In the genomic region with DNA sequence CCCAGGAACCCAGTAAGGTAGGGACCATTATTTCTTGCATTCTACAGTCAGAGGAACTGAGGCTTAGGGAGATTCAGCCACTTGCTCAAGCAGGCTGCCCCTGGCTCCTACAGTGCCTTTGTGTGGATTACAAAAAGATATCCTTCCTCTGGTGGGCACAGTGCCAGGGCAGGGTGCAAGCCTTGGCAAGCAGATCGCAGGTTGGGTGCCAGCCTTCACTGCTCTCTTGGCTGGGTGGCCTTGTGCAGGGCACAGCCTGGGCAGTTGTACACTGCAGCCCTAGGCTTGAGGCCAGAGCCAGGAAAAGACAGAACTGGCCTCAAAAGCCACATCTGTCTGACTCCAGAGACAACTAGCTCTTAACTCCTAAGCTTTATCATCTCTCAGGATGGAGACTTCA, we compare ENCODE assay signal across 2 cellular contexts.
TF ChIP-seq lines count a peak whose summit lies in the region.

No MANE protein-coding gene starts in this region.

TF ChIP-seq in H1, 55 proteins besides CTCF, POLR2A, EP300 and RAD21:
- TF ChIP-seq TBP (IDR thresholded peaks at IDR 0.05; ENCODE audit: low read depth, low read length) (no peak), HDAC6 (IDR thresholded peaks at IDR 0.05; ENCODE audit: low read depth, low read length) (no peak), MAX (IDR thresholded peaks at IDR 0.05) (no peak), TEAD4 (IDR thresholded peaks at IDR 0.05; ENCODE audit: low read depth, low read length) (no peak), ZNF274 (IDR thresholded peaks at IDR 0.05; ENCODE audit: borderline replicate concordance, extremely low read depth, low read length) (no peak), JUN (IDR thresholded peaks at IDR 0.05; ENCODE audit: low read depth, low read length) (no peak), CHD1 (IDR thresholded peaks at IDR 0.05; ENCODE audit: low read depth, low read length) (no peak), POU5F1 (IDR thresholded peaks at IDR 0.05; ENCODE audit: low read depth, low read length) (no peak), KDM1A (IDR thresholded peaks at IDR 0.05; ENCODE audit: borderline replicate concordance, low read length) (no peak), KDM4A (IDR thresholded peaks at IDR 0.05; ENCODE audit: low read depth, low read length, severe bottlenecking) (no peak), CBX8 (IDR thresholded peaks at IDR 0.05; ENCODE audit: borderline replicate concordance, low read depth, low read length) (no peak), PHF8 (conservative IDR thresholded peaks at IDR 0.05; ENCODE audit: low read depth, low read length) (no peak), SAP30 (IDR thresholded peaks at IDR 0.05; ENCODE audit: insufficient read depth, insufficient replicate concordance, low read length) (no peak), SP2 (IDR thresholded peaks at IDR 0.05; ENCODE audit: low read length) (no peak), CREB1 (IDR thresholded peaks at IDR 0.05) (no peak), RBBP5 (IDR thresholded peaks at IDR 0.05; ENCODE audit: borderline replicate concordance, low read depth, low read length) (no peak)

TF ChIP-seq in GM23338, 12 proteins besides CTCF, POLR2A, EP300 and RAD21:
- no peak for TF ChIP-seq ZNF331 (CRISPR knock-in tag; IDR thresholded peaks at IDR 0.05; ENCODE audit: low read depth)
- no peak for TF ChIP-seq NANOG (IDR thresholded peaks at IDR 0.05; ENCODE audit: borderline replicate concordance)
- TF ChIP-seq EZH2 (IDR thresholded peaks at IDR 0.05; ENCODE audit: low read depth, unreplicated experiment): no peak
- no peak for TF ChIP-seq EZH2phosphoT487 (IDR thresholded peaks at IDR 0.05; ENCODE audit: unreplicated experiment)
- no peak for TF ChIP-seq POLR2AphosphoS5 (IDR thresholded peaks at IDR 0.05; ENCODE audit: low read depth)
- TF ChIP-seq JUNB (IDR thresholded peaks at IDR 0.05; ENCODE audit: unreplicated experiment): no peak
TF ChIP-seq in GM23338: peak in this region for 0.
